1 cellular context compared by ENCODE assay signal in genomic region chr11:96242971-96243647, GRCh38.
TF ChIP-seq lines count a peak whose summit lies in the region.

No MANE protein-coding gene starts in this region.

TF ChIP-seq in K562, 482 proteins besides CTCF, POLR2A, EP300 and RAD21 (continued from another document and continues in another):
- TF ChIP-seq RBM22 (IDR thresholded peaks at IDR 0.05; ENCODE audit: low read depth, low read length, poor library complexity, severe bottlenecking), result no peak
- TF ChIP-seq ZNF197 (CRISPR knock-in tag; IDR thresholded peaks at IDR 0.05; ENCODE audit: low read depth), result no peak
- TF ChIP-seq JUNB (CRISPR knock-in tag; conservative IDR thresholded peaks at IDR 0.05), result no peak
- TF ChIP-seq THRAP3 (IDR thresholded peaks at IDR 0.05; ENCODE audit: borderline replicate concordance), result no peak
- TF ChIP-seq ETV5 (CRISPR knock-in tag; IDR thresholded peaks at IDR 0.05; ENCODE audit: low read depth), result no peak
- peak; percentile 86 for TF ChIP-seq RBM25 (IDR thresholded peaks at IDR 0.05; ENCODE audit: low read depth, low read length, severe bottlenecking)
- no peak for TF ChIP-seq ZNF318 (IDR thresholded peaks at IDR 0.05; ENCODE audit: borderline replicate concordance in 1 of 2, low read depth in 1 of 2)
- TF ChIP-seq CHD2 (IDR thresholded peaks at IDR 0.05; ENCODE audit: low read depth, low read length), result peak; percentile 98
- no peak for TF ChIP-seq KLF13 (tag; IDR thresholded peaks at IDR 0.05; ENCODE audit: borderline replicate concordance, low read depth)
- TF ChIP-seq ID3 (CRISPR knock-in tag; IDR thresholded peaks at IDR 0.05), result no peak
- TF ChIP-seq ID3 (tag; IDR thresholded peaks at IDR 0.05), result no peak
- TF ChIP-seq KLF10 (CRISPR knock-in tag; IDR thresholded peaks at IDR 0.05), result no peak
- TF ChIP-seq CHD1 (IDR thresholded peaks at IDR 0.05; ENCODE audit: low read length), result no peak
- no peak for TF ChIP-seq ZBTB5 (IDR thresholded peaks at IDR 0.05)
- peak; percentile 39 for TF ChIP-seq TAL1 (IDR thresholded peaks at IDR 0.05)
- no peak for TF ChIP-seq ZNF165 (CRISPR knock-in tag; IDR thresholded peaks at IDR 0.05; ENCODE audit: borderline replicate concordance)
- no peak for TF ChIP-seq MCM5 (IDR thresholded peaks at IDR 0.05; ENCODE audit: low read depth)
- 0 out of 2 replicates have a peak, but pooled peaks have one; percentile 22 for TF ChIP-seq ZNF668 (CRISPR knock-in tag; IDR thresholded peaks at IDR 0.05)
- TF ChIP-seq ZFP36 (IDR thresholded peaks at IDR 0.05; ENCODE audit: low read depth, low read length, partially characterized antibody), result peak; percentile 80
- TF ChIP-seq CEBPB (tag; IDR thresholded peaks at IDR 0.05), result peak; percentile 91
- no peak for TF ChIP-seq MAFK (IDR thresholded peaks at IDR 0.05; ENCODE audit: low read length)
- TF ChIP-seq ZNF347 (CRISPR knock-in tag; IDR thresholded peaks at IDR 0.05; ENCODE audit: low read depth), result no peak
- TF ChIP-seq PTBP1 (IDR thresholded peaks at IDR 0.05; ENCODE audit: low read depth, low read length), result no peak
- no peak for TF ChIP-seq CREB3 (tag; conservative IDR thresholded peaks at IDR 0.05; ENCODE audit: low read depth)
- no peak for TF ChIP-seq DMBX1 (CRISPR knock-in tag; IDR thresholded peaks at IDR 0.05; ENCODE audit: borderline replicate concordance)
- TF ChIP-seq RUNX1 (IDR thresholded peaks at IDR 0.05; ENCODE audit: low read depth), result no peak
- TF ChIP-seq ZNF184 (CRISPR knock-in tag; IDR thresholded peaks at IDR 0.05), result no peak
- no peak for TF ChIP-seq ZNF311 (CRISPR knock-in tag; IDR thresholded peaks at IDR 0.05)
- TF ChIP-seq THAP7 (CRISPR knock-in tag; IDR thresholded peaks at IDR 0.05), result no peak
- peak; percentile 42; the same call in 1 of the 2 replicates for TF ChIP-seq SMARCE1 (IDR thresholded peaks at IDR 0.05)
- TF ChIP-seq ZNF445 (CRISPR knock-in tag; IDR thresholded peaks at IDR 0.05; ENCODE audit: low read depth), result no peak
- TF ChIP-seq ZNF449 (CRISPR knock-in tag; IDR thresholded peaks at IDR 0.05), result no peak
- TF ChIP-seq CHAMP1 (IDR thresholded peaks at IDR 0.05), result peak; percentile 38
- TF ChIP-seq MECOM (CRISPR knock-in tag; IDR thresholded peaks at IDR 0.05), result 0 out of 2 replicates have a peak, but pooled peaks have one; percentile 22
- 0 out of 2 replicates have a peak, but pooled peaks have one; percentile 23 for TF ChIP-seq SMARCC2 (IDR thresholded peaks at IDR 0.05; ENCODE audit: low read depth)
- TF ChIP-seq KDM1A (IDR thresholded peaks at IDR 0.05), result peak; percentile 62 to 78; a peak in 3 of 4 replicates
- 0 out of 2 replicates have a peak, but pooled peaks have one; percentile 14 for TF ChIP-seq USF1 (CRISPR knock-in tag; IDR thresholded peaks at IDR 0.05)
- no peak for TF ChIP-seq CREBBP (IDR thresholded peaks at IDR 0.05; ENCODE audit: low read depth, low read length)
- TF ChIP-seq POLR2AphosphoS2 (IDR thresholded peaks at IDR 0.05; ENCODE audit: low read length), result no peak
- no peak for TF ChIP-seq E2F8 (IDR thresholded peaks at IDR 0.05; ENCODE audit: low read depth, partially characterized antibody)
- no peak for TF ChIP-seq ZNF764 (CRISPR knock-in tag; IDR thresholded peaks at IDR 0.05; ENCODE audit: low read depth)
- TF ChIP-seq MTA1 (IDR thresholded peaks at IDR 0.05; ENCODE audit: borderline replicate concordance), result peak; percentile 61; the same call in 1 of the 2 replicates
- TF ChIP-seq E2F1 (CRISPR knock-in tag; IDR thresholded peaks at IDR 0.05), result no peak
